Comparison of ENCODE assay signal across 8 cellular contexts in genomic region chr2:69436937-69437750, GRCh38. TPM values are rescaled to one million over a fixed set of nuclear protein-coding genes. Genes with fewer than 3 reads are reported as not detected.
DNase-seq lines count a peak whose midpoint lies in the region; ATAC-seq and TF ChIP-seq lines count a peak whose summit lies in the region.

Gene NFU1 (minus strand): TSS chr2:69437435. CDS start chr2:69437422, 13 bp downstream.

- 2% methylated on average over 60 of the region's 60 CpGs for WGBS in thymus

- H3K9me3 ChIP-seq in thymus (ENCODE audit: control insufficient read depth) = no peaks in the 10 kb centered on the region

- peaks cover 36% of the 10 kb centered on the region for H3K4me1 Mint-ChIP-seq in activated naive CD8-positive, alpha-beta T cell (ENCODE audit: low read depth)
- peaks cover 22% of the 10 kb centered on the region for H3K4me1 Mint-ChIP-seq in osteocyte (ENCODE audit: unreplicated experiment)

- H3K27me3 Mint-ChIP-seq in activated naive CD8-positive, alpha-beta T cell = no peaks in the 10 kb centered on the region
- H3K27me3 Mint-ChIP-seq in osteocyte (ENCODE audit: unreplicated experiment) = no peaks in the 10 kb centered on the region

- TF ChIP-seq CTCF in GM12864 (IDR thresholded peaks at IDR 0.05; ENCODE audit: low read depth, low read length, missing control alignments) = peak; percentile 64
- TF ChIP-seq CTCF in osteocyte (IDR thresholded peaks at IDR 0.05) = peak; percentile 62

- peak; percentile 86 for DNase-seq in GM12864 (ENCODE audit: low read depth)
- DNase-seq in NCI-H1105 (lab: John Stamatoyannopoulos, UW) = peak; percentile 85
- DNase-seq in SKM-1 treated with dmso at 0.1 percent for 144 hours (lab: John Stamatoyannopoulos, UW; ENCODE audit: unreplicated experiment) = peak; percentile 90
- DNase-seq in glomerular visceral epithelial cell (ENCODE audit: extremely low spot score) = peak; percentile 94
- peak; percentile 97 for DNase-seq in osteocyte (ENCODE audit: extremely low spot score, unreplicated experiment)

- peak; percentile 93 for ATAC-seq in HG02623 (IDR thresholded peaks at IDR 0.05; ENCODE audit: unreplicated experiment)

- H3K27me3 ChIP-seq in thymus (ENCODE audit: control insufficient read depth, insufficient read depth) = no peaks in the 10 kb centered on the region

- H3K4me3 Mint-ChIP-seq in activated naive CD8-positive, alpha-beta T cell = peak within 1 kb of the TSS; percentile 95
- peak within 1 kb of the TSS; percentile 92 for H3K4me3 Mint-ChIP-seq in osteocyte (ENCODE audit: unreplicated experiment)

- H3K9me3 Mint-ChIP-seq in activated naive CD8-positive, alpha-beta T cell (ENCODE audit: low read depth) = no peaks in the 10 kb centered on the region
- H3K9me3 Mint-ChIP-seq in osteocyte (ENCODE audit: unreplicated experiment) = no peaks in the 10 kb centered on the region

- no peaks in the 10 kb centered on the region for H3K36me3 ChIP-seq in thymus (ENCODE audit: control insufficient read depth, insufficient read depth)

- H3K4me3 ChIP-seq in GM12864 (ENCODE audit: low read depth, low read length) (peak within 1 kb of the TSS; percentile 72), thymus (ENCODE audit: low read length) (peak within 1 kb of the TSS; percentile 65)

- H3K36me3 Mint-ChIP-seq in activated naive CD8-positive, alpha-beta T cell = peaks cover 5% of the 10 kb centered on the region
- H3K36me3 Mint-ChIP-seq in osteocyte (ENCODE audit: unreplicated experiment) = peaks cover 2% of the 10 kb centered on the region

- peak within 1 kb of the TSS; percentile 97 for H3K27ac Mint-ChIP-seq in activated naive CD8-positive, alpha-beta T cell
- H3K27ac Mint-ChIP-seq in osteocyte (ENCODE audit: unreplicated experiment) = peak within 1 kb of the TSS; percentile 98

- H3K4me1 ChIP-seq in thymus (ENCODE audit: control insufficient read depth, insufficient read depth, low read length) = peaks cover 4% of the 10 kb centered on the region

- H3K27ac ChIP-seq in thymus (ENCODE audit: low read depth) = peak within 1 kb of the TSS; percentile 93

RNA-seq across cellular contexts. Expression of gene NFU1, which starts in this region (rescaled TPM):
- total RNA-seq in osteocyte = 41.3 and 41.4 TPM in 2 replicates
- 77.2 TPM for polyA plus RNA-seq in thymus

Comparison
In these comparisons a context has a peak if more than half of its experiments do, and no peak if none do; other contexts are left out.
1. Peak in every context shown above with its lines: DNase-seq, ATAC-seq, H3K4me3 ChIP-seq and H3K27ac ChIP-seq.